8 cellular contexts compared by ENCODE assay signal in genomic region chr9:78295731-78296130, GRCh38. TPM values are rescaled to one million over a fixed set of nuclear protein-coding genes. Genes with fewer than 3 reads are reported as not detected.
DNase-seq lines count a peak whose midpoint lies in the region; ATAC-seq, FAIRE-seq and TF ChIP-seq lines count a peak whose summit lies in the region.

No MANE protein-coding gene starts in this region.

- H4K20me1 ChIP-seq in OCI-LY1 (ENCODE audit: insufficient read depth, low read length) = no peaks in the 10 kb centered on the region

- H3K27me3 ChIP-seq in CD8-positive, alpha-beta memory T cell (ENCODE audit: insufficient read depth, low read length, poor library complexity, severe bottlenecking) = no peaks in the 10 kb centered on the region
- H3K27me3 ChIP-seq in OCI-LY1 (ENCODE audit: insufficient read depth, low read length) = no peaks in the 10 kb centered on the region

- H3K27me3 Mint-ChIP-seq in CD8-positive, alpha-beta memory T cell = peaks cover 0 to 6% of the 10 kb centered on the region in 2 donors
- H3K27me3 Mint-ChIP-seq in natural killer cell treated with Interleukin-12 subunit alpha and Interleukin-12 subunit beta and Interleukin-15 and Interleukin-18, amount 100 ng/mL, for 72 hours = peaks cover 0 to 5% of the 10 kb centered on the region in 2 donors

- H3K79me2 ChIP-seq in OCI-LY1 (ENCODE audit: insufficient read depth, low read length) = peaks cover 8% of the 10 kb centered on the region; the same call in 1 of the 2 replicates

- peaks cover 10% of the 10 kb centered on the region for H3K4me1 ChIP-seq in CD8-positive, alpha-beta memory T cell (ENCODE audit: insufficient read depth, low read length)
- peaks cover 20% of the 10 kb centered on the region for H3K4me1 ChIP-seq in OCI-LY1 (ENCODE audit: insufficient read depth, low read length, severe bottlenecking)

- no peak overlapping the region for H3K4me2 ChIP-seq in OCI-LY1 (ENCODE audit: low read length)

- H3K9me3 ChIP-seq in CD8-positive, alpha-beta memory T cell (ENCODE audit: low read length) = no peaks in the 10 kb centered on the region
- no peaks in the 10 kb centered on the region for H3K9me3 ChIP-seq in OCI-LY1 (ENCODE audit: low read length)

- H3F3A ChIP-seq in OCI-LY1 (ENCODE audit: insufficient read depth, low read length) = no peaks in the 10 kb centered on the region

- no peak for ATAC-seq in natural killer cell treated with Interleukin-12 subunit alpha and Interleukin-12 subunit beta and Interleukin-15 and Interleukin-18, amount 100 ng/mL, for 72 hours
- no peak for ATAC-seq in GM18858 (IDR thresholded peaks at IDR 0.05; ENCODE audit: unreplicated experiment)

- no peak overlapping the region for H3K27ac ChIP-seq in CD8-positive, alpha-beta memory T cell (ENCODE audit: low read depth, low read length)
- no peak overlapping the region for H3K27ac ChIP-seq in OCI-LY1 (ENCODE audit: low read depth, low read length, poor library complexity, severe bottlenecking)
- H3K27ac ChIP-seq in coronary artery = no peak overlapping the region

- FAIRE-seq in GM12892 (lab: Jason Lieb, UNC) = no peak

- no peak overlapping the region for H2AFZ ChIP-seq in OCI-LY1 (ENCODE audit: low read length)

- TF ChIP-seq CTCF in OCI-LY1 (IDR thresholded peaks at IDR 0.05; ENCODE audit: low read length) (no peak), coronary artery (IDR thresholded peaks at IDR 0.05) (no peak)

- H3K27ac Mint-ChIP-seq in CD8-positive, alpha-beta memory T cell = peak overlapping the region in 1 of 8 donors; percentile 9
- H3K27ac Mint-ChIP-seq in natural killer cell treated with Interleukin-12 subunit alpha and Interleukin-12 subunit beta and Interleukin-15 and Interleukin-18, amount 100 ng/mL, for 72 hours = peak overlapping the region; percentile 92 to 93

- TF ChIP-seq POLR2A in GM12892 (IDR thresholded peaks at IDR 0.05; ENCODE audit: low read depth, low read length) = no peak

- H3K9ac ChIP-seq in OCI-LY1 (ENCODE audit: low read length) = peak overlapping the region; percentile 67; the same call in 1 of the 2 replicates

- H3K4me3 Mint-ChIP-seq in CD8-positive, alpha-beta memory T cell = peak overlapping the region; percentile 6 to 95 (median 87)
- H3K4me3 Mint-ChIP-seq in natural killer cell treated with Interleukin-12 subunit alpha and Interleukin-12 subunit beta and Interleukin-15 and Interleukin-18, amount 100 ng/mL, for 72 hours = peak overlapping the region; percentile 88

- H3K9me2 ChIP-seq in OCI-LY1 (ENCODE audit: low read depth, low read length) = no peaks in the 10 kb centered on the region

- no peak for DNase-seq in CD8-positive, alpha-beta memory T cell
- DNase-seq in coronary artery (ENCODE audit: low spot score) = no peak
- DNase-seq in natural killer cell treated with Interleukin-12 subunit alpha and Interleukin-12 subunit beta and Interleukin-15 and Interleukin-18, amount 100 ng/mL, for 72 hours (ENCODE audit: low spot score) = no peak
- DNase-seq in GM12892 (ENCODE audit: insufficient read length) = no peak
- DNase-seq in NCI-H2107 treated with DMSO at 0.1 percent for 48 hours (lab: John Stamatoyannopoulos, UW; ENCODE audit: unreplicated experiment) = no peak
- DNase-seq in COLO829 (ENCODE audit: low spot score) = no peak

- H3K9me3 Mint-ChIP-seq in CD8-positive, alpha-beta memory T cell = no peaks in the 10 kb centered on the region
- no peaks in the 10 kb centered on the region for H3K9me3 Mint-ChIP-seq in natural killer cell treated with Interleukin-12 subunit alpha and Interleukin-12 subunit beta and Interleukin-15 and Interleukin-18, amount 100 ng/mL, for 72 hours

- CTCF ChIA-PET in CD8-positive, alpha-beta memory T cell (lab: Charles Lee) = no interaction called here

- H3K4me1 Mint-ChIP-seq in CD8-positive, alpha-beta memory T cell = peaks cover 29 to 41% (median 37%) of the 10 kb centered on the region in 3 donors
- H3K4me1 Mint-ChIP-seq in natural killer cell treated with Interleukin-12 subunit alpha and Interleukin-12 subunit beta and Interleukin-15 and Interleukin-18, amount 100 ng/mL, for 72 hours (ENCODE audit: low read depth in 2 of 2) = peaks cover 24% of the 10 kb centered on the region in 2 donors

- peak overlapping the region; percentile 69 for H3K4me3 ChIP-seq in CD8-positive, alpha-beta memory T cell (ENCODE audit: low read length)
- H3K4me3 ChIP-seq in OCI-LY1 (ENCODE audit: low read depth, low read length, poor library complexity, severe bottlenecking) (peak overlapping the region; percentile 86), coronary artery (peak overlapping the region; percentile 75)

- H3K36me3 ChIP-seq in CD8-positive, alpha-beta memory T cell (ENCODE audit: insufficient read depth, low read length) = no peaks in the 10 kb centered on the region
- H3K36me3 ChIP-seq in OCI-LY1 (ENCODE audit: insufficient read depth, low read length) = peaks cover 5% of the 10 kb centered on the region; the same call in 1 of the 2 replicates

- H3K36me3 Mint-ChIP-seq in CD8-positive, alpha-beta memory T cell = peaks cover 0 to 5% (median 3%) of the 10 kb centered on the region in 3 donors
- H3K36me3 Mint-ChIP-seq in natural killer cell treated with Interleukin-12 subunit alpha and Interleukin-12 subunit beta and Interleukin-15 and Interleukin-18, amount 100 ng/mL, for 72 hours = peaks cover 6% of the 10 kb centered on the region

- POLR2A ChIA-PET in CD8-positive, alpha-beta memory T cell (lab: Charles Lee) = no interaction called here

RNA-seq across cellular contexts. Expression of gene PSAT1, which starts 1.2 kb away (rescaled TPM):
- total RNA-seq in CD8-positive, alpha-beta memory T cell = 10 to 100 TPM; 89.0 to 93.4 TPM
- 11.6 TPM for polyA plus RNA-seq in CD8-positive, alpha-beta memory T cell
- total RNA-seq in natural killer cell treated with Interleukin-12 subunit alpha and Interleukin-12 subunit beta and Interleukin-15 and Interleukin-18, amount 100 ng/mL, for 72 hours = 10 to 100 TPM; 44.9 to 51.8 TPM
- polyA plus RNA-seq in GM12892 (2012; ENCODE audit: missing spikeins) = 27.1 TPM

RNA-seq across cellular contexts. Expression of gene CEP78, which starts 59.9 kb away (rescaled TPM):
- total RNA-seq in CD8-positive, alpha-beta memory T cell = 10 to 100 TPM; 37.9 to 44.1 TPM
- 29.4 TPM for polyA plus RNA-seq in CD8-positive, alpha-beta memory T cell
- 10 to 100 TPM; 39.8 to 56.4 TPM for total RNA-seq in natural killer cell treated with Interleukin-12 subunit alpha and Interleukin-12 subunit beta and Interleukin-15 and Interleukin-18, amount 100 ng/mL, for 72 hours
- polyA plus RNA-seq in GM12892 (2012; ENCODE audit: missing spikeins) = 19.9 TPM
